ENCODE assay signal across 17 cellular contexts in the genomic region with DNA sequence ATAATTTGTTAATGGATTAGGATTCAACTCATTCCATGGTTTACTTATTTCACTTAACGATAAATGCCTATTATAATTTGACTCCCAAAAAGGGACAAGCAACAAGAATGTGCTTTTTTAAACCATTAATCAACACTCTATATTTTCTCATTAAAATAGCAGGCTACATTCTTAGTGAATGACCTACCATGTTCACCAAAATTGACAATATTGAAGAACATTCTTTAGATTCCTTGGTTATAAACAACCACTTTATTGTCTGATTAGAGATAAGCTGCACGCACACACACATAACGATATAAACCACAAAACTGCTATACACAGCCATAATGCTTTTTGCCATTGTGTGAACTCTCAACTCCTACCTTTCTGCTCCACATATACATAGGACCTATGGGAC.
DNase-seq lines count a peak whose midpoint lies in the region; ATAC-seq and TF ChIP-seq lines count a peak whose summit lies in the region.
"Had no signal": no experiment of that assay in that cellular context is flagged by ENCODE, and none has a peak within 500 bp of the region (broad histone marks: within the 10 kb centered on the region; RNA-seq: fewer than 3 reads in every experiment).

No MANE protein-coding gene starts in this region.

- no peaks in the 10 kb centered on the region for H3K4me1 ChIP-seq in body of pancreas

- ATAC-seq in body of pancreas (peak; percentile 27), GM18867 (IDR thresholded peaks at IDR 0.05; ENCODE audit: unreplicated experiment) (no peak)
- ATAC-seq: GM12878, HCT116 had no signal

- WGBS in body of pancreas, 2 donors, result 25 to 38% methylated on average over 3 of the region's 3 CpGs

- no peaks in the 10 kb centered on the region for H3K9me3 ChIP-seq in body of pancreas

- no peak for TF ChIP-seq POLR2A in body of pancreas (IDR thresholded peaks at IDR 0.05)

- H3K4me3 ChIP-seq in body of pancreas (no peak overlapping the region), retinal pigment epithelial cell (ENCODE audit: low read length) (no peak overlapping the region)
- H3K4me3 ChIP-seq: GM12878, PC-9 had no signal

- H3K27me3 ChIP-seq in body of pancreas, result no peaks in the 10 kb centered on the region

- no peak overlapping the region for H3K27ac ChIP-seq in body of pancreas
- H3K27ac ChIP-seq: PC-9 had no signal

- intact Hi-C loops in body of pancreas (cut with DNase I), result no loop called here

- no peaks in the 10 kb centered on the region for H3K36me3 ChIP-seq in body of pancreas (replicated peaks in 1 of 2; ENCODE audit: insufficient read depth in 1 of 2, low read depth in 2 of 2)

- TF ChIP-seq CTCF in body of pancreas (IDR thresholded peaks at IDR 0.05) (no peak), retinal pigment epithelial cell (conservative IDR thresholded peaks at IDR 0.05; ENCODE audit: low read depth, low read length) (no peak)

- DNase-seq in ELR (ENCODE audit: low read depth) (peak; percentile 47), LoVo (ENCODE audit: low spot score) (peak; percentile 8), body of pancreas (no peak), retinal pigment epithelial cell (ENCODE audit: low read depth) (peak; percentile 45), cerebellum (ENCODE audit: low spot score) (no peak), NCI-H345 (lab: John Stamatoyannopoulos, UW) (no peak)
- DNase-seq: C1 segment of cervical spinal cord, Kasumi-1, NCI-H1417 treated with DMSO at 0.1 percent for 48 hours, NCI-H2081 treated with DMSO at 0.1 percent for 48 hours, NCI-H526 treated with DMSO at 0.1 percent for 48 hours, PC-9, Right ventricle myocardium superior, T-helper 2 cell had no signal

Comparison
In these comparisons a context has a peak if more than half of its experiments do, and no peak if none do; other contexts are left out.
1. DNase-seq: peak in ELR (single experiment), LoVo (single experiment) and retinal pigment epithelial cell (single experiment); none in body of pancreas (0 of 4), cerebellum (single experiment) and NCI-H345 (single experiment).